ENCODE assay signal across 10 cellular contexts in the genomic region with DNA sequence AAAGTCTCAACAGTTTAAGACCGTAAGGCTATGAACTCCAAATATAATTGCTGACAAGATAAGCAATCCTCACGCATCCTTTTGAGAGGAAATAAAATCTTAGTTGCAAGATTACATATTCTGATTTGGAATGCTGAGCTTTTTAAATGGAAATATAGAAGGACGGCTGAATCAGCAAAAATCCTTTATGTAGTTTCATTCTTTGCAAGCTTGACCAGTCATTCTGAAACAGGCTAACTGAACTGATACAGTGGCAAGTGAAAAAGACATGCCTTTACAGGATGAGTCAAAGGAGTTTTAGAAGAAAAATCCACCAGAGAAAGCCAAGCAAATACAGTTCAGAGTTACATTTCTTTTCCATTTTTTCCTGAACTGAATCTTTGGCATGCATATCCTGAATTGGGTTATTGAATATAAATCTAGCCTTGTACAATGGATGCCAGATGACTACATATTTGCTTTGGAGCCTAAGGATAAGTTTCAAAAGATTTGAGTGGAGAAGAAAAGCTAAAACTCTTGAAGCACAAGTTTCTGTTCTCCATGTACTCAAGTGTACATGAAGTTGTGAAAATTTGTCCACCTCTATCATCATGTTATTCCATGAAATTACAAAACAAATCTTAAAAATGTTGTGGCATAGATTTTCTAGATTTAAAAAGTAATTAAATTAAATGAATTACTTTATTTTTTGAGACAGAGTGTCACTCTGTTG. TPM values are rescaled to one million over a fixed set of nuclear protein-coding genes. Genes with fewer than 3 reads are reported as not detected.
DNase-seq lines count a peak whose midpoint lies in the region; ATAC-seq, FAIRE-seq and TF ChIP-seq lines count a peak whose summit lies in the region.
"Had no signal": no experiment of that assay in that cellular context is flagged by ENCODE, and none has a peak within 500 bp of the region (broad histone marks: within the 10 kb centered on the region; RNA-seq: fewer than 3 reads in every experiment).

No MANE protein-coding gene starts in this region.

- H3K9me3 Mint-ChIP-seq in astrocyte (ENCODE audit: unreplicated experiment) = no peaks in the 10 kb centered on the region
- H3K9me3 Mint-ChIP-seq in naive thymus-derived CD8-positive, alpha-beta T cell = no peaks in the 10 kb centered on the region

- H3K9me3 ChIP-seq in BLaER1 treated with 17β-estradiol and CSF1 and Interleukin-3, amounts not matched to agents 10 nM and 100 nM (replicated peaks in 1 of 11) = no peaks in the 10 kb centered on the region
- no peaks in the 10 kb centered on the region for H3K9me3 ChIP-seq in astrocyte (ENCODE audit: insufficient read depth, low read depth, low read length)

- peaks cover 70 to 73% (median 70%) of the 10 kb centered on the region in 11 experiments for H3K36me3 ChIP-seq in BLaER1 treated with 17β-estradiol and CSF1 and Interleukin-3, amounts not matched to agents 10 nM and 100 nM
- H3K36me3 ChIP-seq in astrocyte (ENCODE audit: insufficient read depth, low read length) = peaks cover 68% of the 10 kb centered on the region

- H3K27ac Mint-ChIP-seq in astrocyte (ENCODE audit: unreplicated experiment) = peak overlapping the region; percentile 98
- peak overlapping the region in 7 of 10 donors; percentile 18 to 99 (median 95) for H3K27ac Mint-ChIP-seq in naive thymus-derived CD8-positive, alpha-beta T cell

- no peak for ATAC-seq in naive thymus-derived CD8-positive, alpha-beta T cell
- no peak for ATAC-seq in HG03432 (IDR thresholded peaks at IDR 0.05; ENCODE audit: unreplicated experiment)
- no peak for ATAC-seq in GM21526 (IDR thresholded peaks at IDR 0.05; ENCODE audit: low FRiP score, unreplicated experiment)

- DNase-seq in HFF-Myc (ENCODE audit: extremely low read depth, low read depth) = no peak
- DNase-seq in astrocyte (ENCODE audit: low read depth) = no peak
- DNase-seq in naive thymus-derived CD8-positive, alpha-beta T cell = no peak
- DNase-seq in GF-D8 (lab: John Stamatoyannopoulos, UW) = no peak
- no peak for DNase-seq in NCI-H1048 (lab: John Stamatoyannopoulos, UW)
- DNase-seq: activated CD4-positive, CD25-positive, alpha-beta regulatory T cell treated with anti-CD3 and anti-CD28 coated beads, Interleukin-2, amount 50 U/mL, for 72 hours; KBM-7 had no signal

- peak overlapping the region; percentile 68 to 99 (median 96); a peak in 16 of 20 replicates for H3K4me3 ChIP-seq in BLaER1 treated with 17β-estradiol and CSF1 and Interleukin-3, amounts not matched to agents 10 nM and 100 nM
- peak overlapping the region; percentile 99 for H3K4me3 ChIP-seq in HFF-Myc (replicated peaks; ENCODE audit: low read depth, low read length)
- H3K4me3 ChIP-seq in astrocyte (ENCODE audit: insufficient read depth, low read depth, low read length) = peak overlapping the region; percentile 92

- no peaks in the 10 kb centered on the region for H3K27me3 ChIP-seq in BLaER1 treated with 17β-estradiol and CSF1 and Interleukin-3, amounts not matched to agents 10 nM and 100 nM
- H3K27me3 ChIP-seq in astrocyte (ENCODE audit: insufficient read depth, low read length) = no peaks in the 10 kb centered on the region

- H3K79me2 ChIP-seq in astrocyte (ENCODE audit: insufficient read depth, low read length) = peaks cover 63% of the 10 kb centered on the region

- H3K4me1 Mint-ChIP-seq in astrocyte (ENCODE audit: low read depth, unreplicated experiment) = peaks cover 19% of the 10 kb centered on the region
- peaks cover 20 to 58% (median 56%) of the 10 kb centered on the region in 4 donors for H3K4me1 Mint-ChIP-seq in naive thymus-derived CD8-positive, alpha-beta T cell

- H3K27ac ChIP-seq in BLaER1 treated with 17β-estradiol and CSF1 and Interleukin-3, amounts not matched to agents 10 nM and 100 nM = peak overlapping the region in 8 of 11 experiments; percentile 14 to 100 (median 99); a peak in 10 of 22 replicates
- peak overlapping the region; percentile 99 for H3K27ac ChIP-seq in astrocyte (ENCODE audit: low read depth, low read length)

- peak overlapping the region; percentile 79 to 97 (median 91) for H3K4me2 ChIP-seq in BLaER1 treated with 17β-estradiol and CSF1 and Interleukin-3, amounts not matched to agents 10 nM and 100 nM
- H3K4me2 ChIP-seq in astrocyte (ENCODE audit: low read length) = peak overlapping the region; percentile 82

- H3K27me3 Mint-ChIP-seq in astrocyte (ENCODE audit: low read depth, unreplicated experiment) = no peaks in the 10 kb centered on the region
- H3K27me3 Mint-ChIP-seq in naive thymus-derived CD8-positive, alpha-beta T cell = no peaks in the 10 kb centered on the region

- FAIRE-seq in astrocyte (lab: Jason Lieb, UNC) = no peak

- peak overlapping the region; percentile 95 for H3K4me3 Mint-ChIP-seq in astrocyte (ENCODE audit: unreplicated experiment)
- H3K4me3 Mint-ChIP-seq in naive thymus-derived CD8-positive, alpha-beta T cell = peak overlapping the region; percentile 14 to 99 (median 62)

- no peak overlapping the region for H2AFZ ChIP-seq in astrocyte (ENCODE audit: low read depth, low read length)

- TF ChIP-seq CTCF in HFF-Myc (IDR thresholded peaks at IDR 0.05; ENCODE audit: low read depth, low read length, missing control alignments) (no peak), astrocyte (IDR thresholded peaks at IDR 0.05; ENCODE audit: insufficient read depth, low read depth, low read length) (no peak)

- peaks cover 59% of the 10 kb centered on the region for H3K36me3 Mint-ChIP-seq in astrocyte (ENCODE audit: low read depth, unreplicated experiment)
- peaks cover 10 to 69% (median 38%) of the 10 kb centered on the region in 3 donors for H3K36me3 Mint-ChIP-seq in naive thymus-derived CD8-positive, alpha-beta T cell

- peaks cover 70 to 83% (median 83%) of the 10 kb centered on the region in 11 experiments for H4K20me1 ChIP-seq in BLaER1 treated with 17β-estradiol and CSF1 and Interleukin-3, amounts not matched to agents 10 nM and 100 nM
- H4K20me1 ChIP-seq in astrocyte (ENCODE audit: insufficient read depth, low read length) = peaks cover 82% of the 10 kb centered on the region

- peaks cover 28 to 54% (median 41%) of the 10 kb centered on the region in 10 experiments for H3K4me1 ChIP-seq in BLaER1 treated with 17β-estradiol and CSF1 and Interleukin-3, amounts not matched to agents 10 nM and 100 nM
- peaks cover 19% of the 10 kb centered on the region for H3K4me1 ChIP-seq in astrocyte (ENCODE audit: insufficient read depth, low read length)

- peak overlapping the region; percentile 3 to 100 (median 98); a peak in 19 of 22 replicates for H3K9ac ChIP-seq in BLaER1 treated with 17β-estradiol and CSF1 and Interleukin-3, amounts not matched to agents 10 nM and 100 nM
- H3K9ac ChIP-seq in astrocyte (ENCODE audit: low read length) = peak overlapping the region; percentile 100

- POLR2A ChIA-PET in naive thymus-derived CD8-positive, alpha-beta T cell (lab: Charles Lee) = interaction anchor here (1.0 to 8.3 kb wide), 2 partner anchors 25 to 31 kb away, joined by 6 to 168 read pairs; a partner anchor contains a TSS

RNA-seq across cellular contexts. Expression of a gene that starts 4.4 kb away (rescaled TPM):
- total RNA-seq in astrocyte = 5,172 and 5,400 TPM in 2 replicates
- 100 to 1,000 TPM; 593 to 621 TPM for total RNA-seq in naive thymus-derived CD8-positive, alpha-beta T cell
- 100 to 1,000 TPM; 295 to 479 (median 434) TPM for polyA plus RNA-seq in naive thymus-derived CD8-positive, alpha-beta T cell

RNA-seq across cellular contexts. Expression of a gene that starts 31.0 kb away (rescaled TPM):
- total RNA-seq in astrocyte = 5.9 and 6.3 TPM in 2 replicates
- 10 to 100 TPM; 17.9 to 22.6 TPM for total RNA-seq in naive thymus-derived CD8-positive, alpha-beta T cell
- 10 to 100 TPM in 2 of 3 donors, 1 to 10 TPM in 1; 6.9 to 10.7 (median 10.6) TPM for polyA plus RNA-seq in naive thymus-derived CD8-positive, alpha-beta T cell
